Comparison of ENCODE assay signal across 8 cellular contexts in the genomic region with DNA sequence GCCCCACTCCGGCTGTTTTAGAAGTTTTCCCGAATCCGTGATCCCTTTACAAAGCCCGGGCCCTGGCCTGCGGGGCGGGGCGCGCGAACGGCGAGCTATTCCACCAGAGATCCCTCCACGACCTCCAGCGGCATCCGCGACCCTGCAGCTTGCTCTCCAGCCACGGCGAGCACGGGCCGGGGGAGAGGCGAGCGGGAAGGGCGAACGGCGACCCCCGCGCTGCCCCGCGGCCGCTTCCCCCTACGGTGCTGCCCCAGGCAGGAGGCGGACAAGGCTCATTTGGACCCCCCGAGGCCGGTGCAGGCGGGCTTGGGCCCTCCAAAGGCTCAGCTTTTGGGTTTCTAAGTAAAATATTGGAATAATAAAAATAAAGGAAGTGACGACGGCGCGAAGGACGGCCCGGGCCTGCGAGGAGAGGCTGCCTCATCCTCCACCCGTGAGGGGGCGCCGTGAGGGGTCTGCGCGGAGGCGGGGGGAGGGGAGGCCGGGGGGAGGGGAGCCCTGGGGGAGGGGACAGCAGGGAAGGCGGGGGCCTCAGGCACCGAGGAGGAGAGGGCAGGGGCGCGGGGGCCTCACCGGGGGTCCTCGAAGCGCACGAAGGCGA. TPM values are rescaled to one million over a fixed set of nuclear protein-coding genes. Genes with fewer than 3 reads are reported as not detected.
DNase-seq lines count a peak whose midpoint lies in the region; ATAC-seq and TF ChIP-seq lines count a peak whose summit lies in the region.

No MANE protein-coding gene starts in this region.

- peaks cover 21% of the 10 kb centered on the region for H3K36me3 ChIP-seq in GM23338 (ENCODE audit: insufficient read depth)
- peaks cover 0 to 39% (median 17%) of the 10 kb centered on the region in 9 donors for H3K36me3 ChIP-seq in heart right ventricle

- H3K27ac Mint-ChIP-seq in GM23338: peak overlapping the region; percentile 86
- H3K27ac Mint-ChIP-seq in activated naive CD4-positive, alpha-beta T cell treated with anti-CD3 and anti-CD28 coated beads, Interleukin-2, amount 50 U/mL, for 72 hours: peak overlapping the region; percentile 81 to 89
- H3K27ac Mint-ChIP-seq in progenitor cell of endocrine pancreas: peak overlapping the region; percentile 95

- peaks cover 35% of the 10 kb centered on the region for H3F3A ChIP-seq in GM23338 (replicated peaks; ENCODE audit: low read depth)

- H3K27me3 ChIP-seq in GM23338 (ENCODE audit: insufficient read depth) (0 out of 2 replicates have a peak, but pooled peaks cover 2% of the 10 kb centered on the region), heart right ventricle (no peaks in the 10 kb centered on the region)

- intact Hi-C loops in heart right ventricle (cut with DNase I): no loop called here

- peak; percentile 13 for ATAC-seq in GM23338
- peak; percentile 19 to 34 for ATAC-seq in activated naive CD4-positive, alpha-beta T cell treated with anti-CD3 and anti-CD28 coated beads, Interleukin-2, amount 50 U/mL, for 72 hours
- ATAC-seq in heart right ventricle: peak; percentile 31 to 59 (median 46)

- H3K4me3 ChIP-seq in GM23338: peak overlapping the region; percentile 77
- peak overlapping the region; percentile 93 for H3K4me3 ChIP-seq in NB4 (ENCODE audit: low read depth, low read length)
- H3K4me3 ChIP-seq in heart right ventricle: peak overlapping the region; percentile 70 to 99 (median 92)

- 1% methylated on average over 48 to 57 of the region's 57 CpGs for WGBS in heart right ventricle, 2 donors

- H3K27ac ChIP-seq in GM23338 (ENCODE audit: low read depth): peak overlapping the region; percentile 87
- peak overlapping the region; percentile 70 to 97 (median 95) for H3K27ac ChIP-seq in heart right ventricle

- H3K4me3 Mint-ChIP-seq in GM23338: peak overlapping the region; percentile 96
- H3K4me3 Mint-ChIP-seq in progenitor cell of endocrine pancreas (ENCODE audit: low read depth): peak overlapping the region; percentile 87

- no peak overlapping the region for H2AFZ ChIP-seq in GM23338

- TF ChIP-seq POLR2A in NB4 (IDR thresholded peaks at IDR 0.05; ENCODE audit: extremely low read depth, insufficient read length): no peak

- H3K79me2 ChIP-seq in GM23338 (replicated peaks; ENCODE audit: insufficient read depth): peaks cover 51% of the 10 kb centered on the region

- H4K20me1 ChIP-seq in GM23338 (replicated peaks; ENCODE audit: insufficient read depth): peaks cover 40% of the 10 kb centered on the region

- peaks cover 10% of the 10 kb centered on the region; the same call in 1 of the 2 replicates for H3K4me1 ChIP-seq in GM23338 (ENCODE audit: insufficient read depth)
- H3K4me1 ChIP-seq in heart right ventricle: peaks cover 2 to 52% (median 36%) of the 10 kb centered on the region in 9 donors

- no peaks in the 10 kb centered on the region for H3K9me2 ChIP-seq in GM23338 (ENCODE audit: insufficient read depth)

- H3K9me3 ChIP-seq in heart right ventricle: no peaks in the 10 kb centered on the region

- H3K27me3 Mint-ChIP-seq in GM23338 (ENCODE audit: insufficient read depth, low read depth, poor library complexity) (peaks cover 9% of the 10 kb centered on the region), progenitor cell of endocrine pancreas (no peaks in the 10 kb centered on the region)

- peak overlapping the region; percentile 88 for H3K4me2 ChIP-seq in GM23338

- H3K9me3 Mint-ChIP-seq in GM23338 (no peaks in the 10 kb centered on the region), progenitor cell of endocrine pancreas (ENCODE audit: low read depth) (no peaks in the 10 kb centered on the region)
- H3K9me3 Mint-ChIP-seq in activated naive CD4-positive, alpha-beta T cell treated with anti-CD3 and anti-CD28 coated beads, Interleukin-2, amount 50 U/mL, for 72 hours: no peaks in the 10 kb centered on the region

- H3K36me3 Mint-ChIP-seq in GM23338 (ENCODE audit: low read depth): peaks cover 44% of the 10 kb centered on the region
- peaks cover 6 to 21% of the 10 kb centered on the region in 2 donors for H3K36me3 Mint-ChIP-seq in activated naive CD4-positive, alpha-beta T cell treated with anti-CD3 and anti-CD28 coated beads, Interleukin-2, amount 50 U/mL, for 72 hours
- peaks cover 20% of the 10 kb centered on the region for H3K36me3 Mint-ChIP-seq in progenitor cell of endocrine pancreas (ENCODE audit: insufficient read depth)

- H3K4me1 Mint-ChIP-seq in GM23338 (peaks cover 24% of the 10 kb centered on the region), progenitor cell of endocrine pancreas (ENCODE audit: low read depth) (peaks cover 19% of the 10 kb centered on the region)

- peak; percentile 74 for DNase-seq in GM10266 (ENCODE audit: extremely low spot score)
- DNase-seq in GM23338 (ENCODE audit: low spot score): no peak
- DNase-seq in NB4 (ENCODE audit: low read depth): no peak
- DNase-seq in activated naive CD4-positive, alpha-beta T cell treated with anti-CD3 and anti-CD28 coated beads, Interleukin-2, amount 50 U/mL, for 72 hours (ENCODE audit: low spot score in 2 of 2): peak; percentile 36 to 61
- peak; percentile 44 to 49 for DNase-seq in heart right ventricle
- no peak for DNase-seq in progenitor cell of endocrine pancreas (ENCODE audit: low spot score, unreplicated experiment)
- DNase-seq in occipital lobe (lab: John Stamatoyannopoulos, UW): no peak
- no peak for DNase-seq in OCI-M2 (lab: John Stamatoyannopoulos, UW; ENCODE audit: unreplicated experiment)

- TF ChIP-seq CTCF in GM10266 (IDR thresholded peaks at IDR 0.05; ENCODE audit: control insufficient read depth, insufficient read depth, low read depth, missing control alignments) (peak; percentile 42), GM23338 (conservative IDR thresholded peaks at IDR 0.05; ENCODE audit: low read depth in 2 of 2) (peak in 1 of 2 experiments; percentile 24; a peak in 2 of 4 replicates), NB4 (IDR thresholded peaks at IDR 0.05; ENCODE audit: low read depth, low read length) (peak; percentile 24), heart right ventricle (IDR thresholded peaks at IDR 0.05) (no peak), progenitor cell of endocrine pancreas (IDR thresholded peaks at IDR 0.05; ENCODE audit: unreplicated experiment) (no peak)

TF ChIP-seq in GM23338, 12 proteins besides CTCF, POLR2A, EP300 and RAD21 (continues in another document):
- TF ChIP-seq, protein P1, sequence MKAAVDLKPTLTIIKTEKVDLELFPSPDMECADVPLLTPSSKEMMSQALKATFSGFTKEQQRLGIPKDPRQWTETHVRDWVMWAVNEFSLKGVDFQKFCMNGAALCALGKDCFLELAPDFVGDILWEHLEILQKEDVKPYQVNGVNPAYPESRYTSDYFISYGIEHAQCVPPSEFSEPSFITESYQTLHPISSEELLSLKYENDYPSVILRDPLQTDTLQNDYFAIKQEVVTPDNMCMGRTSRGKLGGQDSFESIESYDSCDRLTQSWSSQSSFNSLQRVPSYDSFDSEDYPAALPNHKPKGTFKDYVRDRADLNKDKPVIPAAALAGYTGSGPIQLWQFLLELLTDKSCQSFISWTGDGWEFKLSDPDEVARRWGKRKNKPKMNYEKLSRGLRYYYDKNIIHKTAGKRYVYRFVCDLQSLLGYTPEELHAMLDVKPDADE (IDR thresholded peaks at IDR 0.05): no peak
- no peak for TF ChIP-seq EZH2 (IDR thresholded peaks at IDR 0.05; ENCODE audit: low read depth, unreplicated experiment)
- TF ChIP-seq STAT1 (IDR thresholded peaks at IDR 0.05; ENCODE audit: unreplicated experiment): no peak
- TF ChIP-seq POLR2AphosphoS5 (IDR thresholded peaks at IDR 0.05; ENCODE audit: low read depth): no peak

RNA-seq across cellular contexts. Expression of a gene that starts 0.6 kb away (rescaled TPM):
- total RNA-seq in GM23338 (2014; rRNA removed; shearing (Covaris generic)): 202 and 250 TPM in 2 replicates
- 436 and 481 TPM in 2 replicates for polyA plus RNA-seq in GM23338 (2016; fragmentation: Nextera tagmentation; extraction: Ambion mirVana)
- 100 to 1,000 TPM; 148 to 207 TPM for total RNA-seq in activated naive CD4-positive, alpha-beta T cell treated with anti-CD3 and anti-CD28 coated beads, Interleukin-2, amount 50 U/mL, for 72 hours
- 10 to 100 TPM; 25.4 to 54.7 (median 32.0) TPM for total RNA-seq in heart right ventricle
- polyA plus RNA-seq in heart right ventricle: 10 to 100 TPM; 29.8 to 42.9 TPM
- 282 and 286 TPM in 2 replicates for total RNA-seq in progenitor cell of endocrine pancreas
- total RNA-seq in occipital lobe: 87.8 TPM

RNA-seq across cellular contexts. Expression of a gene that starts 22.7 kb away (rescaled TPM):
- 16.7 and 18.5 TPM in 2 replicates for total RNA-seq in GM23338 (2014; rRNA removed; shearing (Covaris generic))
- polyA plus RNA-seq in GM23338 (2016; fragmentation: Nextera tagmentation; extraction: Ambion mirVana): 14.9 and 20.1 TPM in 2 replicates
- 10 to 100 TPM; 27.5 to 46.3 TPM for total RNA-seq in activated naive CD4-positive, alpha-beta T cell treated with anti-CD3 and anti-CD28 coated beads, Interleukin-2, amount 50 U/mL, for 72 hours
- total RNA-seq in heart right ventricle: 10 to 100 TPM in 7 of 10 donors, 1 to 10 TPM in 3; 6.4 to 17.0 (median 11.1) TPM
- 1 to 10 TPM; 6.0 to 7.3 TPM for polyA plus RNA-seq in heart right ventricle
- total RNA-seq in progenitor cell of endocrine pancreas: 28.0 and 30.9 TPM in 2 replicates
- 27.6 TPM for total RNA-seq in occipital lobe

RNA-seq across cellular contexts. Expression of a gene that starts 22.8 kb away (rescaled TPM):
- 53.4 and 61.8 TPM in 2 replicates for total RNA-seq in GM23338 (2014; rRNA removed; shearing (Covaris generic))
- polyA plus RNA-seq in GM23338 (2016; fragmentation: Nextera tagmentation; extraction: Ambion mirVana) (94.0 and 94.2 TPM in 2 replicates), heart right ventricle (10 to 100 TPM; 12.0 to 28.9 TPM)
- total RNA-seq in activated naive CD4-positive, alpha-beta T cell treated with anti-CD3 and anti-CD28 coated beads, Interleukin-2, amount 50 U/mL, for 72 hours: 10 to 100 TPM; 33.8 to 49.5 TPM
- total RNA-seq in heart right ventricle (10 to 100 TPM; 10.1 to 18.4 (median 13.0) TPM), progenitor cell of endocrine pancreas (32.4 and 33.5 TPM in 2 replicates), occipital lobe (10.0 TPM)

RNA-seq across cellular contexts. Expression of a gene that starts 27.0 kb away (rescaled TPM):
- 310 and 313 TPM in 2 replicates for total RNA-seq in GM23338 (2014; rRNA removed; shearing (Covaris generic))
- 833 and 868 TPM in 2 replicates for polyA plus RNA-seq in GM23338 (2016; fragmentation: Nextera tagmentation; extraction: Ambion mirVana)
- total RNA-seq in activated naive CD4-positive, alpha-beta T cell treated with anti-CD3 and anti-CD28 coated beads, Interleukin-2, amount 50 U/mL, for 72 hours: 100 to 1,000 TPM in 1 of 2 donors, 10 to 100 TPM in 1; 49.5 to 157 TPM
- total RNA-seq in heart right ventricle: 100 to 1,000 TPM in 9 of 10 donors, 10 to 100 TPM in 1; 94.0 to 227 (median 120) TPM
- polyA plus RNA-seq in heart right ventricle: 100 to 1,000 TPM; 136 to 352 TPM
- 356 and 386 TPM in 2 replicates for total RNA-seq in progenitor cell of endocrine pancreas
- total RNA-seq in occipital lobe: 252 TPM

RNA-seq across cellular contexts. Expression of a gene that starts 31.0 kb away (rescaled TPM):
- 393 and 422 TPM in 2 replicates for total RNA-seq in GM23338 (2014; rRNA removed; shearing (Covaris generic))
- polyA plus RNA-seq in GM23338 (2016; fragmentation: Nextera tagmentation; extraction: Ambion mirVana) (1,484 and 1,643 TPM in 2 replicates), heart right ventricle (100 to 1,000 TPM; 531 to 859 TPM)
- total RNA-seq in activated naive CD4-positive, alpha-beta T cell treated with anti-CD3 and anti-CD28 coated beads, Interleukin-2, amount 50 U/mL, for 72 hours: 100 to 1,000 TPM; 416 to 490 TPM
- total RNA-seq in heart right ventricle (100 to 1,000 TPM; 101 to 180 (median 151) TPM), progenitor cell of endocrine pancreas (318 and 343 TPM in 2 replicates), occipital lobe (367 TPM)

Comparison
In these comparisons a context has a peak if more than half of its experiments do, and no peak if none do; other contexts are left out.
1. DNase-seq: peak in GM10266 (single experiment), activated naive CD4-positive, alpha-beta T cell treated with anti-CD3 and anti-CD28 coated beads, Interleukin-2, amount 50 U/mL, for 72 hours (2 of 2) and heart right ventricle (2 of 2); none in GM23338 (single experiment), NB4 (single experiment), progenitor cell of endocrine pancreas (single experiment), occipital lobe (single experiment) and OCI-M2 (single experiment).
2. CTCF ChIP-seq: peak in GM10266 (single experiment) and NB4 (single experiment); none in heart right ventricle (0 of 9) and progenitor cell of endocrine pancreas (single experiment).
3. Peak in every context shown above with its lines, with median percentiles within 50 percentile points of each other: ATAC-seq, H3K4me3 ChIP-seq and H3K27ac Mint-ChIP-seq.